ENCODE assay signal across 13 cellular contexts in the genomic region with DNA sequence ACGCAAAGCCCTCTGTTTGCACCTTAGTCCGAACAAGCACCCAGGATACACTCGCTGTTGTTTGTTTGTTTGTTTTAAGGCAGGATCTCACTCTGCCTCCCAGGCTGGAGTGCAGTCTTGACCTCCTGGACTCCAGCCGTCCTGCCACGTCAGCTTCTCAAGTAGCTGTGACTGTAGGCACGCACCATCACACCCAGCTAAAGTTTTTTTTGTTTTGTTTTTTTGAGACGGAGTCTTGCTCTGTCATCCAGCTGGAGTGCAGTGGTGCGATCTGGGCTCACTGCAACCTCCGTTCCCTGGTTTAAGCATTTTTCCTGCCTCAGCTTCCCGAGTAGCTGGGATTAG.
DNase-seq lines count a peak whose midpoint lies in the region; ATAC-seq and TF ChIP-seq lines count a peak whose summit lies in the region.
"Had no signal": no experiment of that assay in that cellular context is flagged by ENCODE, and none has a peak within 500 bp of the region (broad histone marks: within the 10 kb centered on the region; RNA-seq: fewer than 3 reads in every experiment).

No MANE protein-coding gene starts in this region.

- no peaks in the 10 kb centered on the region for H3K9me3 Mint-ChIP-seq in endodermal cell

- H3K27ac ChIP-seq in endodermal cell (ENCODE audit: low read depth, low read length) (peak overlapping the region; percentile 10), lower lobe of right lung (no peak overlapping the region), aorta (ENCODE audit: low read depth in 1 of 2, low read length in 2 of 2) (peak overlapping the region in 1 of 2 donors; percentile 86)
- H3K27ac ChIP-seq: neutrophil had no signal

- no peaks in the 10 kb centered on the region for H3K9me3 ChIP-seq in endodermal cell (ENCODE audit: control insufficient read depth, low read length)
- no peaks in the 10 kb centered on the region for H3K9me3 ChIP-seq in lower lobe of right lung
- no peaks in the 10 kb centered on the region for H3K9me3 ChIP-seq in aorta (ENCODE audit: control insufficient read depth, low read length)
- H3K9me3 ChIP-seq: neutrophil had no signal

- H3K4me3 ChIP-seq in endodermal cell (ENCODE audit: low read length) = no peak overlapping the region
- H3K4me3 ChIP-seq in lower lobe of right lung = no peak overlapping the region
- no peak overlapping the region for H3K4me3 ChIP-seq in aorta (ENCODE audit: low read length in 2 of 2)
- H3K4me3 ChIP-seq: GM12878 had no signal

- ATAC-seq in Right ventricle myocardium inferior (no peak), left ventricle myocardium superior (no peak), lower lobe of right lung (peak; percentile 29 to 30), aorta (ENCODE audit: low FRiP score) (peak; percentile 39)
- ATAC-seq: GM12878 had no signal

- 92 to 95% methylated on average over 10 of the region's 10 CpGs for WGBS in endodermal cell (ENCODE audit: insufficient coverage in 1 of 2, insufficient read length in 1 of 2), 2 experiments
- 32 to 40% methylated on average over 10 of the region's 10 CpGs for WGBS in aorta, 2 donors

- intact Hi-C loops in Right ventricle myocardium inferior (cut with DNase I) (loop anchor here (2.0 to 5.0 kb wide), 2 partner anchors 39 to 77 kb away; a partner anchor contains a TSS), left ventricle myocardium superior (cut with micrococcal nuclease) (loop anchor here (10.0 kb wide), 1 partner anchor 71 kb away; no protein-coding TSS in a partner anchor), lower lobe of right lung (cut with DNase I) (no loop called here), aorta (cut with DNase I) (loop anchor here (2.0 to 5.0 kb wide), 2 partner anchors 23 to 74 kb away; no protein-coding TSS in a partner anchor)

- peaks cover 69% of the 10 kb centered on the region for H3K36me3 Mint-ChIP-seq in endodermal cell (ENCODE audit: low read depth)
- H3K36me3 Mint-ChIP-seq: activated naive CD8-positive, alpha-beta T cell had no signal

- H3K4me1 Mint-ChIP-seq in endodermal cell = peaks cover 8% of the 10 kb centered on the region

- H3K27ac Mint-ChIP-seq in endodermal cell = peak overlapping the region; percentile 59
- H3K27ac Mint-ChIP-seq: activated naive CD8-positive, alpha-beta T cell had no signal

- H3K4me1 ChIP-seq in endodermal cell (ENCODE audit: control insufficient read depth, insufficient read depth, low read length) (no peaks in the 10 kb centered on the region), lower lobe of right lung (peaks cover 30% of the 10 kb centered on the region), aorta (ENCODE audit: control insufficient read depth in 1 of 2, insufficient read depth in 2 of 2, low read length in 2 of 2) (peaks cover 0 to 7% of the 10 kb centered on the region in 2 donors)

- no peak overlapping the region for H3K4me3 Mint-ChIP-seq in endodermal cell
- H3K4me3 Mint-ChIP-seq: activated naive CD8-positive, alpha-beta T cell had no signal

- TF ChIP-seq CTCF in endodermal cell (conservative IDR thresholded peaks at IDR 0.05) = no peak
- TF ChIP-seq CTCF in lower lobe of right lung (IDR thresholded peaks at IDR 0.05) = no peak

- H3K27me3 ChIP-seq in endodermal cell (ENCODE audit: control insufficient read depth, insufficient read depth, low read length, poor library complexity, severe bottlenecking) = no peaks in the 10 kb centered on the region
- no peaks in the 10 kb centered on the region for H3K27me3 ChIP-seq in lower lobe of right lung (ENCODE audit: low read depth)
- H3K27me3 ChIP-seq in aorta (ENCODE audit: control insufficient read depth in 1 of 2, insufficient read depth in 2 of 2, low read length in 1 of 2) = no peaks in the 10 kb centered on the region
- H3K27me3 ChIP-seq: neutrophil had no signal

- H3K36me3 ChIP-seq in endodermal cell (ENCODE audit: control insufficient read depth, insufficient read depth, low read length) = peaks cover 3% of the 10 kb centered on the region
- H3K36me3 ChIP-seq in lower lobe of right lung = peaks cover 28% of the 10 kb centered on the region
- peaks cover 0 to 2% of the 10 kb centered on the region in 2 donors for H3K36me3 ChIP-seq in aorta (ENCODE audit: control insufficient read depth in 1 of 2, insufficient read depth in 2 of 2, low read length in 1 of 2)

- DNase-seq in Right ventricle myocardium inferior (ENCODE audit: missing footprints) (peak; percentile 11), left ventricle myocardium superior (no peak), endodermal cell (no peak), lower lobe of right lung (no peak), aorta (peak; percentile 78 to 86), COLO668 (lab: John Stamatoyannopoulos, UW; ENCODE audit: unreplicated experiment) (no peak), NCI-H345 (lab: John Stamatoyannopoulos, UW) (no peak)
- no peak for DNase-seq in activated CD4-positive, alpha-beta T cell treated with anti-CD3 and anti-CD28 coated beads for 1 hour
- DNase-seq: NCI-H1105 treated with DMSO at 0.1 percent for 48 hours, WERI-Rb-1 had no signal

- H3K27me3 Mint-ChIP-seq in endodermal cell (ENCODE audit: insufficient read depth) = no peaks in the 10 kb centered on the region

- no peak overlapping the region for H3K9ac ChIP-seq in endodermal cell (ENCODE audit: extremely low read depth, low read length, poor library complexity, severe bottlenecking)

Comparison
In these comparisons a context has a peak if more than half of its experiments do, and no peak if none do; other contexts are left out.
1. DNase-seq: peak in Right ventricle myocardium inferior (single experiment) and aorta (2 of 2); none in left ventricle myocardium superior (single experiment), endodermal cell (single experiment), lower lobe of right lung (single experiment), COLO668 (single experiment), activated CD4-positive, alpha-beta T cell treated with anti-CD3 and anti-CD28 coated beads for 1 hour (single experiment) and NCI-H345 (single experiment).
2. ATAC-seq: peak in lower lobe of right lung (2 of 2) and aorta (single experiment); none in Right ventricle myocardium inferior (single experiment) and left ventricle myocardium superior (single experiment).